In genomic region chr11:70419307-70420007, GRCh38 we compare ENCODE assay signal across 16 cellular contexts. TPM values are rescaled to one million over a fixed set of nuclear protein-coding genes. Genes with fewer than 3 reads are reported as not detected.
DNase-seq lines count a peak whose midpoint lies in the region; ATAC-seq, FAIRE-seq and TF ChIP-seq lines count a peak whose summit lies in the region.
"Had no signal": no experiment of that assay in that cellular context is flagged by ENCODE, and none has a peak within 500 bp of the region (broad histone marks: within the 10 kb centered on the region; RNA-seq: fewer than 3 reads in every experiment).

No MANE protein-coding gene starts in this region.

- peaks cover 7 to 16% of the 10 kb centered on the region in 2 donors for H3K27me3 Mint-ChIP-seq in CD8-positive, alpha-beta memory T cell

- no peak for FAIRE-seq in K562 (lab: Jason Lieb, UNC)
- FAIRE-seq: A204.1, GM18507, H54 had no signal

- in situ Hi-C loops in K562 (cut with MboI), result no loop called here

- CTCF ChIA-PET in CD8-positive, alpha-beta memory T cell (lab: Charles Lee), result no interaction called here
- CTCF ChIA-PET in PC-3 (lab: Charles Lee), result interaction anchor here (0.5 kb wide), 1 partner anchor 37 kb away, joined by 7 read pairs; no protein-coding TSS in a partner anchor
- CTCF ChIA-PET in K562 (lab: Yijun Ruan, JAX; ENCODE audit: low intra/inter-chr PET ratio), result no interaction called here

- peaks cover 0 to 5% (median 5%) of the 10 kb centered on the region in 3 donors for H3K4me1 Mint-ChIP-seq in CD8-positive, alpha-beta memory T cell

- H3K27ac Mint-ChIP-seq in CD8-positive, alpha-beta memory T cell, result no peak overlapping the region
- H3K27ac Mint-ChIP-seq: CD8-positive, alpha-beta T cell had no signal

- peaks cover 28% of the 10 kb centered on the region for H3K79me1 ChIP-seq in mesenchymal stem cell (replicated peaks; ENCODE audit: low read length, poor library complexity, severe bottlenecking)

- H3K18ac ChIP-seq in mesenchymal stem cell (ENCODE audit: low read depth in 1 of 2, low read length in 2 of 2), result no peak overlapping the region

- no peaks in the 10 kb centered on the region for H3F3A ChIP-seq in PC-3 (ENCODE audit: low read length, unreplicated experiment)

- ATAC-seq in PC-3 (no peak), K562 (peak; percentile 44; the same call in 1 of the 3 replicates), HG03196 (IDR thresholded peaks at IDR 0.05; ENCODE audit: unreplicated experiment) (no peak)
- ATAC-seq: CD8-positive, alpha-beta T cell had no signal

- H3K4me3 ChIP-seq in CD8-positive, alpha-beta memory T cell (ENCODE audit: low read length), result no peak overlapping the region
- H3K4me3 ChIP-seq in PC-3 (ENCODE audit: low read length) (no peak overlapping the region), K562 (no peak overlapping the region; the same call in 1 of the 2 replicates), mesenchymal stem cell (ENCODE audit: insufficient read depth in 1 of 2, low read depth in 1 of 2, low read length in 2 of 2) (no peak overlapping the region)
- H3K4me3 ChIP-seq: GM23248 had no signal

- TF ChIP-seq POLR2A in K562 (conservative IDR thresholded peaks at IDR 0.05), result no peak; the same call in 1 of the 2 replicates

- WGBS in K562 (ENCODE audit: insufficient coverage, low coverage, missing lambda C conversion rate), result 9% methylated on average over 17 of the region's 17 CpGs
- 97% methylated on average over 14 of the region's 17 CpGs for WGBS in mesenchymal stem cell

- intact Hi-C loops in PC-3 (cut with micrococcal nuclease) (no loop called here), K562 (cut with micrococcal nuclease) (loop anchor here (5.0 kb wide), 1 partner anchor 38 kb away; no protein-coding TSS in a partner anchor)

- no peak overlapping the region for H2BK5ac ChIP-seq in mesenchymal stem cell (ENCODE audit: low read depth, low read length, poor library complexity, severe bottlenecking)

- H3K4me3 Mint-ChIP-seq in CD8-positive, alpha-beta memory T cell, result no peak overlapping the region
- H3K4me3 Mint-ChIP-seq: CD8-positive, alpha-beta T cell had no signal

- no peak overlapping the region for H3K4me2 ChIP-seq in PC-3 (ENCODE audit: low read length)
- peak overlapping the region; percentile 76 for H3K4me2 ChIP-seq in K562 (ENCODE audit: insufficient read depth, low read length)
- H3K4me2 ChIP-seq in mesenchymal stem cell (ENCODE audit: low read length, poor library complexity, severe bottlenecking), result no peak overlapping the region

- BruUV-seq in PC-3 (replicated peaks; lab: Mats Ljungman, UMichigan) (no TSS peak), K562 (replicated peaks; lab: Mats Ljungman, UMichigan) (TSS peak; percentile 97)

- no peaks in the 10 kb centered on the region for H3K9me3 Mint-ChIP-seq in CD8-positive, alpha-beta memory T cell
- H3K9me3 Mint-ChIP-seq: CD8-positive, alpha-beta T cell had no signal

- TF ChIP-seq CTCF in PC-3 (conservative IDR thresholded peaks at IDR 0.05; ENCODE audit: low read depth, low read length), result no peak
- TF ChIP-seq CTCF in K562 (IDR thresholded peaks at IDR 0.05 in 2 of 3, conservative IDR thresholded peaks at IDR 0.05 in 1 of 3; ENCODE audit: insufficient read depth in 2 of 3, low read depth in 1 of 3, low read length in 3 of 3), result no peak

- no peak overlapping the region for H2BK12ac ChIP-seq in mesenchymal stem cell (ENCODE audit: low read length in 2 of 2)

- no peak overlapping the region for H2BK120ac ChIP-seq in mesenchymal stem cell (ENCODE audit: low read depth, low read length)

- peaks cover 1% of the 10 kb centered on the region for H3K4me1 ChIP-seq in CD8-positive, alpha-beta memory T cell (ENCODE audit: insufficient read depth, low read length)
- H3K4me1 ChIP-seq in PC-3 (ENCODE audit: insufficient read depth, low read length), result peaks cover 4% of the 10 kb centered on the region; the same call in 1 of the 2 replicates
- H3K4me1 ChIP-seq in K562 (replicated peaks in 1 of 2; ENCODE audit: control insufficient read depth in 2 of 2, insufficient read depth in 2 of 2, low read length in 2 of 2), result peaks cover 13 to 40% of the 10 kb centered on the region in 2 experiments; a peak in 4 of 5 replicates
- peaks cover 56% of the 10 kb centered on the region for H3K4me1 ChIP-seq in mesenchymal stem cell (ENCODE audit: control insufficient read depth, insufficient read depth, low read depth, low read length)
- H3K4me1 ChIP-seq: BE2C had no signal

- no peak overlapping the region for H3K14ac ChIP-seq in mesenchymal stem cell (ENCODE audit: low read length in 2 of 2)

- H4K20me1 ChIP-seq in PC-3 (ENCODE audit: low read length) (peaks cover 6% of the 10 kb centered on the region; the same call in 1 of the 2 replicates), K562 (replicated peaks; ENCODE audit: control insufficient read depth, insufficient read depth, low read length) (peaks cover 30% of the 10 kb centered on the region)

- no peaks in the 10 kb centered on the region for H3K36me3 Mint-ChIP-seq in CD8-positive, alpha-beta memory T cell
- H3K36me3 Mint-ChIP-seq: CD8-positive, alpha-beta T cell had no signal

- TF ChIP-seq RAD21 in K562 (CRISPR knock-in tag; conservative IDR thresholded peaks at IDR 0.05 in 1 of 2, IDR thresholded peaks at IDR 0.05 in 1 of 2), result no peak

- no peaks in the 10 kb centered on the region for H3K27me3 ChIP-seq in CD8-positive, alpha-beta memory T cell (ENCODE audit: insufficient read depth, low read length, poor library complexity, severe bottlenecking)
- no peaks in the 10 kb centered on the region for H3K27me3 ChIP-seq in PC-3 (ENCODE audit: low read length)
- no peaks in the 10 kb centered on the region for H3K27me3 ChIP-seq in K562 (ENCODE audit: control insufficient read depth in 2 of 2, insufficient read depth in 2 of 2, low read length in 2 of 2)
- H3K27me3 ChIP-seq in mesenchymal stem cell (ENCODE audit: control insufficient read depth in 1 of 2, insufficient read depth in 1 of 2, low read length in 2 of 2), result no peaks in the 10 kb centered on the region
- H3K27me3 ChIP-seq: BE2C had no signal

- peaks cover 12% of the 10 kb centered on the region for H3K9me1 ChIP-seq in K562 (ENCODE audit: control insufficient read depth, insufficient read depth, low read length)

- no peak overlapping the region for H3K23ac ChIP-seq in mesenchymal stem cell (ENCODE audit: low read length in 2 of 2)

- H3K27ac ChIP-seq in CD8-positive, alpha-beta memory T cell (ENCODE audit: low read depth, low read length), result peak overlapping the region; percentile 61
- H3K27ac ChIP-seq in PC-3 (ENCODE audit: low read length) (peak overlapping the region; percentile 30), K562 (ENCODE audit: extremely low read depth, low read depth, low read length) (peak overlapping the region; percentile 95), mesenchymal stem cell (ENCODE audit: low read length, poor library complexity, severe bottlenecking) (peak overlapping the region; percentile 41)
- H3K27ac ChIP-seq: C4-2B, GM23248 had no signal

- H2BK15ac ChIP-seq in mesenchymal stem cell (ENCODE audit: low read depth, poor library complexity, severe bottlenecking), result no peak overlapping the region

- H3K9me3 ChIP-seq in CD8-positive, alpha-beta memory T cell (ENCODE audit: low read length), result no peaks in the 10 kb centered on the region
- H3K9me3 ChIP-seq in PC-3 (ENCODE audit: low read length) (no peaks in the 10 kb centered on the region), K562 (replicated peaks; ENCODE audit: control insufficient read depth, insufficient read depth, low read depth, low read length) (no peaks in the 10 kb centered on the region), mesenchymal stem cell (ENCODE audit: control insufficient read depth, low read length) (no peaks in the 10 kb centered on the region)
- H3K9me3 ChIP-seq: BE2C had no signal

- H4K91ac ChIP-seq in mesenchymal stem cell (ENCODE audit: low read length), result no peak overlapping the region

- H3K4ac ChIP-seq in mesenchymal stem cell (ENCODE audit: low read depth in 1 of 2, low read length in 2 of 2), result no peak overlapping the region

- no peak for TF ChIP-seq EP300 in K562 (IDR thresholded peaks at IDR 0.05; ENCODE audit: low read length)

- no peak overlapping the region for H4K8ac ChIP-seq in mesenchymal stem cell (ENCODE audit: low read length)

- POLR2A ChIA-PET in CD8-positive, alpha-beta memory T cell (lab: Charles Lee), result no interaction called here
- POLR2A ChIA-PET in PC-3 (lab: Charles Lee; ENCODE audit: unreplicated experiment) (no interaction called here), K562 (lab: Yijun Ruan, JAX) (interaction anchor here (0.6 to 2.6 kb wide), 6 partner anchors 9 to 1509 kb away, joined by 3 to 14 read pairs (median 6); no protein-coding TSS in a partner anchor)

- H2AFZ ChIP-seq in PC-3 (ENCODE audit: low read length) (no peak overlapping the region), K562 (ENCODE audit: low read depth, low read length) (peak overlapping the region; percentile 57), mesenchymal stem cell (ENCODE audit: low read depth, low read length) (no peak overlapping the region)
- H2AFZ ChIP-seq: GM23248 had no signal

- H3K79me2 ChIP-seq in PC-3 (ENCODE audit: low read length), result no peaks in the 10 kb centered on the region
- peaks cover 27% of the 10 kb centered on the region for H3K79me2 ChIP-seq in K562 (ENCODE audit: control insufficient read depth, insufficient read depth, low read length)

- no peaks in the 10 kb centered on the region for H3K9me2 ChIP-seq in PC-3 (replicated peaks; ENCODE audit: low read length)

- no peak for DNase-seq in CD8-positive, alpha-beta memory T cell
- DNase-seq in PC-3 (no peak), K562 (ENCODE audit: extremely low read depth in 1 of 4, low spot score in 3 of 4) (no peak), mesenchymal stem cell (no peak), NCI-H1048 (lab: John Stamatoyannopoulos, UW) (no peak), pons (ENCODE audit: low spot score) (no peak), medulla oblongata (ENCODE audit: extremely low spot score) (no peak)
- DNase-seq: BE2C; CD8-positive, alpha-beta T cell; DMS 273 treated with DMSO at 0.1 percent for 48 hours; GM23248 had no signal

- peak overlapping the region; percentile 80 for H2AK5ac ChIP-seq in mesenchymal stem cell (ENCODE audit: low read length, severe bottlenecking)

- no peaks in the 10 kb centered on the region for H3K36me3 ChIP-seq in CD8-positive, alpha-beta memory T cell (ENCODE audit: insufficient read depth, low read length)
- peaks cover 81% of the 10 kb centered on the region for H3K36me3 ChIP-seq in PC-3 (ENCODE audit: low read depth, low read length)
- H3K36me3 ChIP-seq in K562 (ENCODE audit: control insufficient read depth, insufficient read depth, low read length), result peaks cover 85% of the 10 kb centered on the region
- H3K36me3 ChIP-seq in mesenchymal stem cell (ENCODE audit: control insufficient read depth in 1 of 2, insufficient read depth in 2 of 2, low read depth in 1 of 2, low read length in 2 of 2), result peaks cover 76 to 96% of the 10 kb centered on the region in 2 experiments

- H3K9ac ChIP-seq in PC-3 (ENCODE audit: low read length), result no peak overlapping the region
- peak overlapping the region in 1 of 2 experiments; percentile 72; a peak in 2 of 4 replicates for H3K9ac ChIP-seq in K562 (ENCODE audit: insufficient read depth in 1 of 2, low read depth in 2 of 2, low read length in 2 of 2)
- H3K9ac ChIP-seq in mesenchymal stem cell (ENCODE audit: low read length), result no peak overlapping the region
- H3K9ac ChIP-seq: GM23248 had no signal

RNA-seq across cellular contexts. Expression of gene CTTN, which starts 21.1 kb away (rescaled TPM):
- 10 to 100 TPM; 17.0 to 19.3 TPM for total RNA-seq in CD8-positive, alpha-beta memory T cell
- not detected for polyA plus RNA-seq in CD8-positive, alpha-beta memory T cell
- total RNA-seq in PC-3 (2014; rRNA removed) (244 and 262 TPM in 2 replicates), K562 (2014; rRNA removed) (114 and 127 TPM in 2 replicates), K562 (2014; rRNA removed; fragmentation: Illumina TruSeq; extraction: Trizol) (92.4 and 92.6 TPM in 2 replicates), K562 (2015; rRNA removed; fragmentation: Illumina TruSeq; extraction: Trizol) (104 and 110 TPM in 2 replicates), K562 (2021) (146 and 158 TPM in 2 replicates)
- 847 and 1,186 TPM in 2 replicates for total RNA-seq in K562 (2011; cell fraction: chromatin; rRNA removed; ENCODE audit: low replicate concordance)
- total RNA-seq in K562 (2011; cell fraction: nucleolus; rRNA removed), result 519 and 540 TPM in 2 replicates
- 720 and 885 TPM in 2 replicates for total RNA-seq in K562 (2011; cell fraction: nucleoplasm; rRNA removed)
- polyA plus RNA-seq in K562 (2011; rRNA removed) (90.1 and 102 TPM in 2 replicates), K562 (2014; fragmentation: Illumina TruSeq; extraction: Trizol) (99.7 and 102 TPM in 2 replicates), K562 (2014; fragmentation: Nextera tagmentation; extraction: Ambion mirVana) (10 to 100 TPM in 1 of 2 experiments, 1 to 10 TPM in 1; 9.9 to 23.1 TPM), K562 (2014; rRNA removed) (149 and 157 TPM in 2 replicates)
- polyA plus RNA-seq in K562 (2011; cell fraction: cytosol; rRNA removed), result 58.6 and 59.0 TPM in 2 replicates
- polyA plus RNA-seq in K562 (2011; cell fraction: nucleus; rRNA removed), result 564 and 672 TPM in 2 replicates
- 106 and 146 TPM in 2 replicates for polyA plus RNA-seq in K562 (2012)
- 134 and 158 TPM in 2 replicates for polyA minus RNA-seq in K562 (2011; rRNA and poly(A)+ RNA removed)
- polyA minus RNA-seq in K562 (2011; cell fraction: cytosol; rRNA and poly(A)+ RNA removed), result 44.2 and 52.6 TPM in 2 replicates
- polyA minus RNA-seq in K562 (2011; cell fraction: nucleus; rRNA and poly(A)+ RNA removed), result 171 and 217 TPM in 2 replicates
- polyA plus RNA-seq in mesenchymal stem cell (2013, experiment 1 of 2), result 258 TPM
- polyA plus RNA-seq in mesenchymal stem cell (2013, experiment 2 of 2), result 243 TPM

Comparison
In these comparisons a context has a peak if more than half of its experiments do, and no peak if none do; other contexts are left out.
1. H3K27ac ChIP-seq: peak in every context shown above with its lines; median percentile 95 in K562; 61 in CD8-positive, alpha-beta memory T cell; 41 in mesenchymal stem cell; 30 in PC-3.
2. RNA of gene CTTN, which starts 21.1 kb away (total RNA-seq): 244 to 262 TPM in PC-3 and 92.4 to 1,186 TPM in K562; 17.0 to 19.3 TPM in CD8-positive, alpha-beta memory T cell; every median in the first group is over 4 times any median in the second.